ENCODE assay signal across 8 cellular contexts in genomic region chr11:67382481-67383136, GRCh38. TPM values are rescaled to one million over a fixed set of nuclear protein-coding genes. Genes with fewer than 3 reads are reported as not detected.
DNase-seq lines count a peak whose midpoint lies in the region; ATAC-seq and TF ChIP-seq lines count a peak whose summit lies in the region.

No MANE protein-coding gene starts in this region.

- H3K27ac ChIP-seq in CD8-positive, alpha-beta T cell (ENCODE audit: low read depth, low read length) = no peak overlapping the region
- no peak overlapping the region for H3K27ac ChIP-seq in liver (ENCODE audit: low read depth in 1 of 2, low read length in 2 of 2)

- peak; percentile 98 for ATAC-seq in CD8-positive, alpha-beta T cell
- ATAC-seq in GM19455 (IDR thresholded peaks at IDR 0.05; ENCODE audit: unreplicated experiment) = no peak

- DNase-seq in CD8-positive, alpha-beta T cell = peak; percentile 72 to 90 (median 81)
- DNase-seq in H7 = peak; percentile 90
- peak; percentile 5 for DNase-seq in NCI-H446 treated with DMSO at 0.1 percent for 48 hours (lab: John Stamatoyannopoulos, UW)
- DNase-seq in activated CD4-positive, alpha-beta T cell treated with anti-CD3 and anti-CD28 coated beads for 4 hours = peak; percentile 79 to 87
- DNase-seq in choroid plexus epithelial cell (ENCODE audit: low read depth) = peak; percentile 83
- DNase-seq in stimulated activated CD4-positive, alpha-beta T cell treated with anti-CD3 and anti-CD28 coated beads, TNF-alpha, amount 100 ng/mL, for 48 hours (ENCODE audit: low read depth in 3 of 3) = peak; percentile 66 to 73 (median 70)

- H3K4me1 Mint-ChIP-seq in CD8-positive, alpha-beta T cell (ENCODE audit: low read depth) = peaks cover 5% of the 10 kb centered on the region

- no peaks in the 10 kb centered on the region for H3K27me3 Mint-ChIP-seq in CD8-positive, alpha-beta T cell (ENCODE audit: low read depth)

- CTCF ChIA-PET in CD8-positive, alpha-beta T cell (lab: Charles Lee) = interaction anchor here (0.7 to 40.7 kb wide), 36 partner anchors 9 to 302 kb away, joined by 3 to 1319 read pairs (median 4); partner anchors contain the start of genes CLCF1, PITPNM1, POLD4 and PPP1CA

- H3K4me3 Mint-ChIP-seq in CD8-positive, alpha-beta T cell = no peak overlapping the region

- H3K4me1 ChIP-seq in CD8-positive, alpha-beta T cell (ENCODE audit: insufficient read depth, low read length) = peaks cover 5% of the 10 kb centered on the region
- peaks cover 0 to 2% (median 0%) of the 10 kb centered on the region in 4 donors for H3K4me1 ChIP-seq in liver (ENCODE audit: control insufficient read depth in 4 of 4, insufficient read depth in 4 of 4, low read length in 3 of 4)

- H3K36me3 Mint-ChIP-seq in CD8-positive, alpha-beta T cell = no peaks in the 10 kb centered on the region

- POLR2A ChIA-PET in CD8-positive, alpha-beta T cell (lab: Charles Lee) = interaction anchor here (0.6 to 4.0 kb wide), 7 partner anchors 9 to 142 kb away, joined by 3 to 63 read pairs (median 5); partner anchors contain the start of genes CLCF1 and POLD4

- no peak overlapping the region for H3K27ac Mint-ChIP-seq in CD8-positive, alpha-beta T cell

- TF ChIP-seq RAD21 in liver (IDR thresholded peaks at IDR 0.05) = peak; percentile 99 to 100

- WGBS in liver = 32% methylated on average over 12 of the region's 12 CpGs

- TF ChIP-seq CTCF in CD8-positive, alpha-beta T cell (IDR thresholded peaks at IDR 0.05) = peak; percentile 90
- TF ChIP-seq CTCF in choroid plexus epithelial cell (conservative IDR thresholded peaks at IDR 0.05; ENCODE audit: low read depth, low read length) (peak; percentile 99), liver (IDR thresholded peaks at IDR 0.05; ENCODE audit: low read depth, low read length, missing input control) (peak; percentile 99)

- no peaks in the 10 kb centered on the region for H3K27me3 ChIP-seq in CD8-positive, alpha-beta T cell (ENCODE audit: insufficient read depth, low read length)
- peaks cover 2% of the 10 kb centered on the region for H3K27me3 ChIP-seq in H7 (ENCODE audit: control insufficient read depth, insufficient read depth, low read length)
- no peaks in the 10 kb centered on the region for H3K27me3 ChIP-seq in liver (ENCODE audit: control insufficient read depth in 4 of 4, insufficient read depth in 4 of 4, low read length in 3 of 4)

- H3K9me3 ChIP-seq in CD8-positive, alpha-beta T cell (ENCODE audit: low read length) = no peaks in the 10 kb centered on the region
- no peaks in the 10 kb centered on the region for H3K9me3 ChIP-seq in liver (ENCODE audit: control insufficient read depth in 4 of 4, low read length in 3 of 4)

- no peak overlapping the region for H3K4me3 ChIP-seq in CD8-positive, alpha-beta T cell (ENCODE audit: low read depth, low read length)
- H3K4me3 ChIP-seq in H7 (ENCODE audit: insufficient read depth, low read depth, low read length) (no peak overlapping the region), choroid plexus epithelial cell (ENCODE audit: low read depth, low read length) (no peak overlapping the region), liver (ENCODE audit: low read depth in 1 of 3, low read length in 3 of 3) (no peak overlapping the region)

- H3K36me3 ChIP-seq in CD8-positive, alpha-beta T cell (ENCODE audit: insufficient read depth, low read length) = no peaks in the 10 kb centered on the region
- H3K36me3 ChIP-seq in H7 (replicated peaks; ENCODE audit: control insufficient read depth, insufficient read depth, low read length) (no peaks in the 10 kb centered on the region), liver (ENCODE audit: control insufficient read depth in 4 of 4, insufficient read depth in 3 of 4, low read depth in 1 of 4, low read length in 3 of 4) (no peaks in the 10 kb centered on the region)

- H3K9me3 Mint-ChIP-seq in CD8-positive, alpha-beta T cell = no peaks in the 10 kb centered on the region

- intact Hi-C loops in CD8-positive, alpha-beta T cell (cut with DNase I, micrococcal nuclease) = loop anchor here (1.0 to 2.0 kb wide), 6 partner anchors 25 to 302 kb away; no protein-coding TSS in a partner anchor

- H3K9ac ChIP-seq in liver (ENCODE audit: low read depth in 1 of 2, low read length in 2 of 2) = no peak overlapping the region

TF ChIP-seq in liver, 16 proteins besides CTCF, POLR2A, EP300 and RAD21:
- TF ChIP-seq MAX (IDR thresholded peaks at IDR 0.05) = no peak
- no peak for TF ChIP-seq REST (IDR thresholded peaks at IDR 0.05)
- TF ChIP-seq YY1 (IDR thresholded peaks at IDR 0.05) = no peak
- no peak for TF ChIP-seq HNF4G (IDR thresholded peaks at IDR 0.05)
- no peak for TF ChIP-seq JUND (IDR thresholded peaks at IDR 0.05)
- no peak for TF ChIP-seq FOXA1 (IDR thresholded peaks at IDR 0.05)
- no peak for TF ChIP-seq FOXA2 (IDR thresholded peaks at IDR 0.05)
- no peak for TF ChIP-seq NR2F2 (IDR thresholded peaks at IDR 0.05)
- TF ChIP-seq HNF4A (conservative IDR thresholded peaks at IDR 0.05) = no peak
- no peak for TF ChIP-seq SP1 (IDR thresholded peaks at IDR 0.05)
- TF ChIP-seq TAF1 (conservative IDR thresholded peaks at IDR 0.05) = no peak
- TF ChIP-seq GABPA (IDR thresholded peaks at IDR 0.05 in 1 of 2, conservative IDR thresholded peaks at IDR 0.05 in 1 of 2) = no peak
TF ChIP-seq in liver: peak in this region for 0.

RNA-seq across cellular contexts. Expression of gene RAD9A, which starts 9.2 kb away (rescaled TPM):
- 10 to 100 TPM; 13.7 to 14.1 TPM for total RNA-seq in CD8-positive, alpha-beta T cell
- total RNA-seq in H7 (2014; rRNA removed; shearing (Covaris generic)) = 20.2 and 27.0 TPM in 2 replicates
- total RNA-seq in liver = 1 to 10 TPM; 5.9 to 8.6 TPM
- 1 to 10 TPM; 4.5 to 5.4 TPM for polyA plus RNA-seq in liver

RNA-seq across cellular contexts. Expression of gene CLCF1, which starts 9.2 kb away (rescaled TPM):
- 1 to 10 TPM; 7.1 to 7.8 TPM for total RNA-seq in CD8-positive, alpha-beta T cell
- total RNA-seq in H7 (2014; rRNA removed; shearing (Covaris generic)) = 3.7 and 4.4 TPM in 2 replicates
- under 1 TPM; 0.17 to 0.23 TPM for total RNA-seq in liver
- polyA plus RNA-seq in liver = 1 to 10 TPM in 1 of 2 donors, under 1 TPM in 1; 0.14 to 1.8 TPM

RNA-seq across cellular contexts. Expression of gene PPP1CA, which starts 19.0 kb away (rescaled TPM):
- total RNA-seq in CD8-positive, alpha-beta T cell = 10 to 100 TPM; 40.5 to 42.2 TPM
- 246 and 314 TPM in 2 replicates for total RNA-seq in H7 (2014; rRNA removed; shearing (Covaris generic))
- total RNA-seq in liver = 10 to 100 TPM; 62.4 to 92.9 TPM
- 10 to 100 TPM; 74.2 to 77.6 TPM for polyA plus RNA-seq in liver

RNA-seq across cellular contexts. Expression of gene TBC1D10C, which starts 21.3 kb away (rescaled TPM):
- total RNA-seq in CD8-positive, alpha-beta T cell = 100 to 1,000 TPM; 197 to 201 TPM
- total RNA-seq in H7 (2014; rRNA removed; shearing (Covaris generic)) = 0.44 and 0.52 TPM in 2 replicates
- 1 to 10 TPM; 2.3 to 4.4 TPM for total RNA-seq in liver
- 1 to 10 TPM; 1.1 to 1.6 TPM for polyA plus RNA-seq in liver

RNA-seq across cellular contexts. Expression of gene POLD4, which starts 29.3 kb away (rescaled TPM):
- 10 to 100 TPM; 32.4 to 41.9 TPM for total RNA-seq in CD8-positive, alpha-beta T cell
- total RNA-seq in H7 (2014; rRNA removed; shearing (Covaris generic)) = 49.8 and 53.9 TPM in 2 replicates
- total RNA-seq in liver = 10 to 100 TPM; 18.8 to 53.0 TPM
- 100 to 1,000 TPM; 119 to 246 TPM for polyA plus RNA-seq in liver

Comparison
In these comparisons a context has a peak if more than half of its experiments do, and no peak if none do; other contexts are left out.
1. DNase-seq: peak in every context shown above with its lines; median percentile 90 in H7; 83 in activated CD4-positive, alpha-beta T cell treated with anti-CD3 and anti-CD28 coated beads for 4 hours; 83 in choroid plexus epithelial cell; 81 in CD8-positive, alpha-beta T cell; 70 in stimulated activated CD4-positive, alpha-beta T cell treated with anti-CD3 and anti-CD28 coated beads, TNF-alpha, amount 100 ng/mL, for 48 hours; 5 in NCI-H446 treated with DMSO at 0.1 percent for 48 hours.